ENCODE assay signal across 25 cellular contexts in genomic region chr5:135322744-135323143, GRCh38.
DNase-seq lines count a peak whose midpoint lies in the region; ATAC-seq, FAIRE-seq and TF ChIP-seq lines count a peak whose summit lies in the region.
"Had no signal": no experiment of that assay in that cellular context is flagged by ENCODE, and none has a peak within 500 bp of the region (broad histone marks: within the 10 kb centered on the region; RNA-seq: fewer than 3 reads in every experiment).

No MANE protein-coding gene starts in this region.

- CTCF ChIA-PET in K562 (lab: Yijun Ruan, JAX; ENCODE audit: low intra/inter-chr PET ratio) = no interaction called here

- peaks cover 11% of the 10 kb centered on the region for H3K4me1 Mint-ChIP-seq in T-helper 2 cell treated with Interferon-gamma antibody and Interleukin-4, amounts not matched to agents 5 μg/mL and 100 μg/mL, for 36 hours (ENCODE audit: low read depth)
- H3K4me1 Mint-ChIP-seq: B cell, CD14-positive monocyte had no signal

- peak; percentile 32 for FAIRE-seq in K562 (lab: Jason Lieb, UNC)
- FAIRE-seq: A204.1, GM12891, GM18507, H54 had no signal

- TF ChIP-seq EP300 in K562 (IDR thresholded peaks at IDR 0.05; ENCODE audit: low read length) = no peak

- POLR2A ChIA-PET in K562 (lab: Yijun Ruan, JAX) = interaction anchor here (0.6 kb wide), 1 partner anchor 416 kb away, joined by 3 read pairs; no protein-coding TSS in a partner anchor

- H2AFZ ChIP-seq in K562 (ENCODE audit: low read depth, low read length) = no peak overlapping the region

- no peaks in the 10 kb centered on the region for H3K79me2 ChIP-seq in K562 (ENCODE audit: control insufficient read depth, insufficient read depth, low read length)

- no peaks in the 10 kb centered on the region for H3K9me3 ChIP-seq in K562 (replicated peaks; ENCODE audit: control insufficient read depth, insufficient read depth, low read depth, low read length)
- H3K9me3 ChIP-seq: BLaER1, HAP-1 had no signal

- ATAC-seq in K562 = no peak
- ATAC-seq in GM21529 (IDR thresholded peaks at IDR 0.05; ENCODE audit: unreplicated experiment) = no peak

- DNase-seq in T-helper 2 cell treated with Interferon-gamma antibody and Interleukin-4, amounts not matched to agents 5 μg/mL and 100 μg/mL, for 36 hours (ENCODE audit: low spot score) = no peak
- DNase-seq in T-helper 2 cell (no peak), NB4 (ENCODE audit: low read depth) (peak; percentile 17), K562 (ENCODE audit: extremely low read depth in 1 of 4, low spot score in 3 of 4) (no peak), SW480 (ENCODE audit: low spot score) (no peak), NCI-H1930 (lab: John Stamatoyannopoulos, UW) (no peak)
- DNase-seq: Calu3; CD4-positive, alpha-beta memory T cell; COR-L47; DMS53; DMS79 treated with DMSO at 0.1 percent for 48 hours; GF-D8; GOT3; HFFc6 had no signal

- no TSS peak for BruUV-seq in K562 (replicated peaks; lab: Mats Ljungman, UMichigan)

- WGBS in K562 (ENCODE audit: insufficient coverage, low coverage, missing lambda C conversion rate) = 60% methylated on average over 7 of the region's 7 CpGs

- TF ChIP-seq RAD21 in K562 (CRISPR knock-in tag; conservative IDR thresholded peaks at IDR 0.05 in 1 of 2, IDR thresholded peaks at IDR 0.05 in 1 of 2) = no peak

- intact Hi-C loops in K562 (cut with micrococcal nuclease) = no loop called here

- H3K4me2 ChIP-seq in K562 (ENCODE audit: insufficient read depth, low read length) = no peak overlapping the region
- H3K4me2 ChIP-seq: BLaER1 had no signal

- TF ChIP-seq POLR2A in NB4 (IDR thresholded peaks at IDR 0.05; ENCODE audit: extremely low read depth, insufficient read length) (no peak), K562 (conservative IDR thresholded peaks at IDR 0.05) (no peak)

- H3K27me3 ChIP-seq in K562 (ENCODE audit: control insufficient read depth in 2 of 2, insufficient read depth in 2 of 2, low read length in 2 of 2) = no peaks in the 10 kb centered on the region
- H3K27me3 ChIP-seq: BLaER1 had no signal

- H3K27ac Mint-ChIP-seq in T-helper 2 cell treated with Interferon-gamma antibody and Interleukin-4, amounts not matched to agents 5 μg/mL and 100 μg/mL, for 36 hours = peak overlapping the region; percentile 2
- H3K27ac Mint-ChIP-seq: B cell, CD14-positive monocyte, HFFc6 had no signal

- no peaks in the 10 kb centered on the region for H3K36me3 ChIP-seq in K562 (ENCODE audit: control insufficient read depth, insufficient read depth, low read length)
- H3K36me3 ChIP-seq: BLaER1, HAP-1 had no signal

- no peaks in the 10 kb centered on the region for H3K27me3 Mint-ChIP-seq in T-helper 2 cell treated with Interferon-gamma antibody and Interleukin-4, amounts not matched to agents 5 μg/mL and 100 μg/mL, for 36 hours (ENCODE audit: low read depth)
- H3K27me3 Mint-ChIP-seq: B cell; CD4-positive, alpha-beta memory T cell had no signal

- TF ChIP-seq CTCF in C4-2B (conservative IDR thresholded peaks at IDR 0.05) = no peak
- TF ChIP-seq CTCF in NB4 (IDR thresholded peaks at IDR 0.05; ENCODE audit: low read depth, low read length) = no peak
- no peak for TF ChIP-seq CTCF in K562 (IDR thresholded peaks at IDR 0.05 in 2 of 3, conservative IDR thresholded peaks at IDR 0.05 in 1 of 3; ENCODE audit: insufficient read depth in 2 of 3, low read depth in 1 of 3, low read length in 3 of 3)

- no peak overlapping the region for H3K4me3 ChIP-seq in NB4 (ENCODE audit: low read depth, low read length)
- no peak overlapping the region for H3K4me3 ChIP-seq in K562
- H3K4me3 ChIP-seq: BLaER1, HAP-1 had no signal

- H3K9me3 Mint-ChIP-seq in T-helper 2 cell treated with Interferon-gamma antibody and Interleukin-4, amounts not matched to agents 5 μg/mL and 100 μg/mL, for 36 hours = no peaks in the 10 kb centered on the region
- H3K9me3 Mint-ChIP-seq: CD4-positive, alpha-beta memory T cell; HFFc6 had no signal

- no peaks in the 10 kb centered on the region for H3K36me3 Mint-ChIP-seq in T-helper 2 cell treated with Interferon-gamma antibody and Interleukin-4, amounts not matched to agents 5 μg/mL and 100 μg/mL, for 36 hours (ENCODE audit: low read depth)
- H3K36me3 Mint-ChIP-seq: CD4-positive, alpha-beta memory T cell had no signal

- in situ Hi-C loops in K562 (cut with MboI) = no loop called here

- peaks cover 7% of the 10 kb centered on the region; the same call in 1 of the 2 replicates for H4K20me1 ChIP-seq in K562 (replicated peaks; ENCODE audit: control insufficient read depth, insufficient read depth, low read length)
- H4K20me1 ChIP-seq: BLaER1 had no signal

- peaks cover 4% of the 10 kb centered on the region for H3K9me1 ChIP-seq in K562 (ENCODE audit: control insufficient read depth, insufficient read depth, low read length)

- H3K9ac ChIP-seq in K562 (ENCODE audit: insufficient read depth in 1 of 2, low read depth in 2 of 2, low read length in 2 of 2) = no peak overlapping the region
- H3K9ac ChIP-seq: BLaER1 had no signal

- H3K4me1 ChIP-seq in K562 (replicated peaks in 1 of 2; ENCODE audit: control insufficient read depth in 2 of 2, insufficient read depth in 2 of 2, low read length in 2 of 2) = peaks cover 6 to 25% of the 10 kb centered on the region in 2 experiments; a peak in 3 of 5 replicates
- H3K4me1 ChIP-seq: BLaER1, HAP-1 had no signal

- H3K27ac ChIP-seq in C4-2B = peak overlapping the region; percentile 76; the same call in 1 of the 2 replicates
- H3K27ac ChIP-seq in K562 (ENCODE audit: extremely low read depth, low read depth, low read length) = no peak overlapping the region
- H3K27ac ChIP-seq: 22Rv1, BLaER1 had no signal

- no peak overlapping the region for H3K4me3 Mint-ChIP-seq in T-helper 2 cell treated with Interferon-gamma antibody and Interleukin-4, amounts not matched to agents 5 μg/mL and 100 μg/mL, for 36 hours
- H3K4me3 Mint-ChIP-seq: B cell; CD14-positive monocyte; CD4-positive, alpha-beta memory T cell; HFFc6 had no signal

TF ChIP-seq in K562, 482 proteins besides CTCF, POLR2A, EP300 and RAD21:
- TF ChIP-seq CEBPG (CRISPR knock-in tag; IDR thresholded peaks at IDR 0.05) (no peak), CEBPG (tag; conservative IDR thresholded peaks at IDR 0.05 in 1 of 2, IDR thresholded peaks at IDR 0.05 in 1 of 2) (peak; percentile 31 to 60; a peak in 3 of 4 replicates), MAX (CRISPR knock-in tag; IDR thresholded peaks at IDR 0.05) (no peak), ZNF124 (CRISPR knock-in tag; IDR thresholded peaks at IDR 0.05) (no peak), ZNF778 (CRISPR knock-in tag; IDR thresholded peaks at IDR 0.05) (no peak), ZNF408 (CRISPR knock-in tag; IDR thresholded peaks at IDR 0.05; ENCODE audit: low read depth) (no peak), CEBPB (tag; IDR thresholded peaks at IDR 0.05) (peak; percentile 67), ZNF197 (CRISPR knock-in tag; IDR thresholded peaks at IDR 0.05; ENCODE audit: low read depth) (no peak), NEUROD1 (IDR thresholded peaks at IDR 0.05; ENCODE audit: borderline replicate concordance, low read depth, low read length, partially characterized antibody) (no peak)
